ENCODE assay signal across 9 cellular contexts in the genomic region with DNA sequence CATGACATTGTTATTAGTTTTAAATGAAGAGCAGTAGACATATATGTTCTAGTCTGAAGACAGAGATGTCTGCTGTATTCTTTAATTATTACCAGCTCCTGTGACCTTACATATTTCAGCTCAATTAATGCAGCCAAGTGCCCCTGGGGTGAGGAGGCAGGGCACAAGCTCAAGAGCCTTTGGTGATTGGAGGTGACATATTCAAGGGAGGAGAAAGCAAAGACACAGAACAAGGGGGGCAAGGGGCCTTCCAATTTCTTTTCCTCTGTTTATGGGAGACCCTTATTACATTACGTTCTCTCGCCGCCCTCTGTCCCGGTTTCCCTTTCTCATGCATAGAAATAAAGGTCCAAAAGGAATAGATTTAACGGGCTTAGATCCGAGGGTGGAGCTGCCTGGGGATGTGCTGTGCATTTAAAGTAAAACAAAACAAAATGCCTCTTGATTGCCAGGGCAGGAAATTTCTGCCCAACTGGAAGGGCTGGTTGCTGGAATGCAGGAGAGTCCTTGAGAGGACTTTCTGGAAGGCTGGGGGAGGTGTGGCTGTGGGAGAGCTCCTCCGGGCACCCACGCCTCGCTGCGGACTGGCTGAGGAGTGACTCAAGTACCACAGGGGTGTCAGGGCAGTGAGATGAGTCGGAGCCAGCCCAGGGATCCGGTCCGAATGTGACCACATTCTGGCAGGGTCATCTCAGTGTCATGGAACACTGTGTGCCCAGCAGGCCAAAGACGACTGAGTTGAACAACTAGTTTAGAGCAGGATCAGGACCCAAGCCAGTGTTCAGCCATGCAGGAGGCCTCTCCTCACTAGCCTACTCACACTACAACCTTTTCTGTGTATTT. TPM values are rescaled to one million over a fixed set of nuclear protein-coding genes. Genes with fewer than 3 reads are reported as not detected.
A peak's percentile ranks its signal among the peaks of the same experiment; 100 is the strongest.
DNase-seq lines count a peak whose midpoint lies in the region; ATAC-seq, FAIRE-seq and TF ChIP-seq lines count a peak whose summit lies in the region.
"Had no signal": no experiment of that assay in that cellular context is flagged by ENCODE, and none has a peak within 500 bp of the region (broad histone marks: within the 10 kb centered on the region; RNA-seq: fewer than 3 reads in every experiment).

No MANE protein-coding gene starts in this region.

- H3K9me3 ChIP-seq in endodermal cell (ENCODE audit: control insufficient read depth, low read length), result no peaks in the 10 kb centered on the region

- no peak overlapping the region for H3K9ac ChIP-seq in endodermal cell (ENCODE audit: extremely low read depth, low read length, poor library complexity, severe bottlenecking)

- H3K4me3 Mint-ChIP-seq in endodermal cell, result no peak overlapping the region

- H3K27me3 Mint-ChIP-seq in endodermal cell (ENCODE audit: insufficient read depth), result no peaks in the 10 kb centered on the region

- no peaks in the 10 kb centered on the region for H3K36me3 Mint-ChIP-seq in endodermal cell (ENCODE audit: low read depth)

- H3K4me1 Mint-ChIP-seq in endodermal cell, result peaks cover 7% of the 10 kb centered on the region

- in situ Hi-C loops in ACHN (cut with HindIII; ENCODE audit: low pct_ligation_motif_present, low pct_unique_long_range_greater_than_20kb, low sequenced_read_pairs), result no loop called here

- H3K4me1 ChIP-seq in endodermal cell (ENCODE audit: control insufficient read depth, insufficient read depth, low read length), result no peaks in the 10 kb centered on the region

- H3K36me3 ChIP-seq in endodermal cell (ENCODE audit: control insufficient read depth, insufficient read depth, low read length), result no peaks in the 10 kb centered on the region

- FAIRE-seq in GM12891 (lab: Jason Lieb, UNC), result no peak

- peak overlapping the region; percentile 13 for H3K4me3 ChIP-seq in LNCaP clone FGC (ENCODE audit: low read depth, low read length)
- no peak overlapping the region for H3K4me3 ChIP-seq in endodermal cell (ENCODE audit: low read length)

- no peak for ATAC-seq in GM18519 (IDR thresholded peaks at IDR 0.05; ENCODE audit: low FRiP score, unreplicated experiment)

- no peaks in the 10 kb centered on the region for H3K9me3 Mint-ChIP-seq in endodermal cell

- DNase-seq in ACHN (peak; percentile 95), LNCaP clone FGC (ENCODE audit: low read depth) (peak; percentile 92), endodermal cell (peak; percentile 86), myocyte (ENCODE audit: low read depth) (peak; percentile 94), GM12891 (ENCODE audit: insufficient read length, low spot score) (no peak), RPMI8226 (no peak), germinal center (ENCODE audit: low spot score) (no peak)

- 78 to 80% methylated on average over 10 to 14 of the region's 14 CpGs for WGBS in endodermal cell (ENCODE audit: insufficient coverage in 1 of 2, insufficient read length in 1 of 2), 2 experiments

- TF ChIP-seq CTCF in LNCaP clone FGC (IDR thresholded peaks at IDR 0.05; ENCODE audit: control insufficient read depth, extremely low read depth, insufficient read depth) (peak; percentile 34), endodermal cell (conservative IDR thresholded peaks at IDR 0.05) (peak; percentile 29)

- H3K27ac ChIP-seq in endodermal cell (ENCODE audit: low read depth, low read length), result no peak overlapping the region

- TF ChIP-seq POLR2A in GM12891 (IDR thresholded peaks at IDR 0.05; ENCODE audit: low read depth, low read length), result no peak

- H3K27ac Mint-ChIP-seq in endodermal cell, result peak overlapping the region; percentile 73

- H3K27me3 ChIP-seq in endodermal cell (ENCODE audit: control insufficient read depth, insufficient read depth, low read length, poor library complexity, severe bottlenecking), result no peaks in the 10 kb centered on the region

TF ChIP-seq in GM12891, 5 proteins besides CTCF, POLR2A, EP300 and RAD21:
- TF ChIP-seq TAF1 (IDR thresholded peaks at IDR 0.05; ENCODE audit: low read depth, low read length) (no peak), POLR2AphosphoS5 (IDR thresholded peaks at IDR 0.05; ENCODE audit: low read depth, low read length) (no peak), POU2F2 (IDR thresholded peaks at IDR 0.05; ENCODE audit: low read depth, low read length) (no peak), SPI1 (IDR thresholded peaks at IDR 0.05; ENCODE audit: low read depth, low read length) (no peak), PAX5 (IDR thresholded peaks at IDR 0.05; ENCODE audit: insufficient read depth, low read length, severe bottlenecking) (no peak)
TF ChIP-seq in GM12891: peak in this region for 0.

RNA-seq across cellular contexts. Expression of gene GSG1, which starts 32.1 kb away (rescaled TPM):
- under 1 TPM in 1 of 2 donors, not detected in 1; 0.31 TPM for total RNA-seq in endodermal cell
- 0.32 TPM for polyA plus RNA-seq in endodermal cell (2013, experiment 1 of 2)
- 0.12 TPM for polyA plus RNA-seq in endodermal cell (2013, experiment 2 of 2)
- 2.3 TPM in 2 replicates for total RNA-seq in myocyte
- polyA plus RNA-seq in myocyte (2012), result 7.3 TPM
- polyA plus RNA-seq in GM12891 (2012; ENCODE audit: low read depth, missing spikeins), result not detected
- total RNA-seq: pulmonary artery endothelial cell had no signal

Comparison
In these comparisons a context has a peak if more than half of its experiments do, and no peak if none do; other contexts are left out.
1. DNase-seq: peak in ACHN (single experiment), LNCaP clone FGC (single experiment), endodermal cell (single experiment) and myocyte (single experiment); none in GM12891 (single experiment), RPMI8226 (single experiment) and germinal center (single experiment).